Comparison of ENCODE assay signal across 8 cellular contexts in genomic region chr7:140230862-140231778, GRCh38. TPM values are rescaled to one million over a fixed set of nuclear protein-coding genes. Genes with fewer than 3 reads are reported as not detected.
DNase-seq lines count a peak whose midpoint lies in the region; ATAC-seq and TF ChIP-seq lines count a peak whose summit lies in the region.

No MANE protein-coding gene starts in this region.

- intact Hi-C loops in activated CD4-positive, alpha-beta T cell treated with anti-CD3 and anti-CD28 coated beads, Interleukin-2, amount 10 ng/mL, durations not matched to agents 24 days and 14 days (cut with micrococcal nuclease), result loop anchor here (1.0 to 5.0 kb wide), 7 partner anchors 19 to 874 kb away; partner anchors contain the start of genes LUC7L2 and MKRN1
- intact Hi-C loops in dendritic cell treated with granulocyte-macrophage colony-stimulating factor and Interleukin-4, amounts not matched to agents 40 ng/mL and 50 ng/mL, for 4 days (cut with micrococcal nuclease), result loop anchor here (1.0 to 5.0 kb wide), 5 partner anchors 20 to 86 kb away; no protein-coding TSS in a partner anchor
- intact Hi-C loops in lower leg skin (cut with DNase I; ENCODE audit: low total_unique reads), result no loop called here

- H3K4me1 Mint-ChIP-seq in activated CD4-positive, alpha-beta T cell treated with anti-CD3 and anti-CD28 coated beads, Interleukin-2, amount 10 ng/mL, durations not matched to agents 24 days and 14 days, result peaks cover 33% of the 10 kb centered on the region
- peaks cover 56% of the 10 kb centered on the region for H3K4me1 Mint-ChIP-seq in dendritic cell treated with granulocyte-macrophage colony-stimulating factor and Interleukin-4, amounts not matched to agents 40 ng/mL and 50 ng/mL, for 4 days (ENCODE audit: low read depth)

- H3K36me3 Mint-ChIP-seq in activated CD4-positive, alpha-beta T cell treated with anti-CD3 and anti-CD28 coated beads, Interleukin-2, amount 10 ng/mL, durations not matched to agents 24 days and 14 days (ENCODE audit: low read depth), result peaks cover 2% of the 10 kb centered on the region
- peaks cover 33% of the 10 kb centered on the region for H3K36me3 Mint-ChIP-seq in dendritic cell treated with granulocyte-macrophage colony-stimulating factor and Interleukin-4, amounts not matched to agents 40 ng/mL and 50 ng/mL, for 4 days (ENCODE audit: low read depth)

- TF ChIP-seq CTCF in lower leg skin (IDR thresholded peaks at IDR 0.05), result no peak

- no peaks in the 10 kb centered on the region for H3K27me3 Mint-ChIP-seq in activated CD4-positive, alpha-beta T cell treated with anti-CD3 and anti-CD28 coated beads, Interleukin-2, amount 10 ng/mL, durations not matched to agents 24 days and 14 days
- H3K27me3 Mint-ChIP-seq in dendritic cell treated with granulocyte-macrophage colony-stimulating factor and Interleukin-4, amounts not matched to agents 40 ng/mL and 50 ng/mL, for 4 days, result peaks cover 6% of the 10 kb centered on the region

- no peak for ATAC-seq in GM21423 (IDR thresholded peaks at IDR 0.05; ENCODE audit: unreplicated experiment)

- 1 to 3% methylated on average over 39 to 54 of the region's 60 CpGs for WGBS in lower leg skin, 2 donors

- no peaks in the 10 kb centered on the region for H3K9me3 Mint-ChIP-seq in activated CD4-positive, alpha-beta T cell treated with anti-CD3 and anti-CD28 coated beads, Interleukin-2, amount 10 ng/mL, durations not matched to agents 24 days and 14 days
- no peaks in the 10 kb centered on the region for H3K9me3 Mint-ChIP-seq in dendritic cell treated with granulocyte-macrophage colony-stimulating factor and Interleukin-4, amounts not matched to agents 40 ng/mL and 50 ng/mL, for 4 days

- H3K4me3 ChIP-seq in lower leg skin (ENCODE audit: low read depth, poor library complexity, severe bottlenecking), result peak overlapping the region; percentile 36

- H3K4me3 Mint-ChIP-seq in activated CD4-positive, alpha-beta T cell treated with anti-CD3 and anti-CD28 coated beads, Interleukin-2, amount 10 ng/mL, durations not matched to agents 24 days and 14 days, result peak overlapping the region; percentile 96
- H3K4me3 Mint-ChIP-seq in dendritic cell treated with granulocyte-macrophage colony-stimulating factor and Interleukin-4, amounts not matched to agents 40 ng/mL and 50 ng/mL, for 4 days, result peak overlapping the region; percentile 95

- TF ChIP-seq POLR2A in lower leg skin (IDR thresholded peaks at IDR 0.05), result no peak

- peak; percentile 54 for DNase-seq in EL
- DNase-seq in NCI-H2029 (lab: John Stamatoyannopoulos, UW), result peak; percentile 85
- peak; percentile 86 for DNase-seq in activated CD4-positive, alpha-beta T cell treated with anti-CD3 and anti-CD28 coated beads, Interleukin-2, amount 10 ng/mL, durations not matched to agents 24 days and 14 days
- DNase-seq in lower leg skin (ENCODE audit: low spot score in 2 of 2), result peak; percentile 59 to 93
- DNase-seq in stimulated activated CD4-positive, alpha-beta T cell treated with anti-CD3 and anti-CD28 coated beads, TNF-alpha, amount 100 ng/mL, for 1 hour (ENCODE audit: low read depth in 3 of 3, low spot score in 1 of 3), result peak in 2 of 3 donors; percentile 30 to 39
- no peak for DNase-seq in GM19240 (ENCODE audit: insufficient read length, low spot score)

- H3K27ac Mint-ChIP-seq in activated CD4-positive, alpha-beta T cell treated with anti-CD3 and anti-CD28 coated beads, Interleukin-2, amount 10 ng/mL, durations not matched to agents 24 days and 14 days, result peak overlapping the region; percentile 98
- H3K27ac Mint-ChIP-seq in dendritic cell treated with granulocyte-macrophage colony-stimulating factor and Interleukin-4, amounts not matched to agents 40 ng/mL and 50 ng/mL, for 4 days, result peak overlapping the region; percentile 97

RNA-seq across cellular contexts. Expression of gene KDM7A, which starts 54.3 kb away (rescaled TPM):
- 21.8 and 25.9 TPM in 2 replicates for total RNA-seq in activated CD4-positive, alpha-beta T cell treated with anti-CD3 and anti-CD28 coated beads, Interleukin-2, amount 10 ng/mL, durations not matched to agents 24 days and 14 days
- 10 to 100 TPM; 36.2 to 54.0 (median 46.7) TPM for total RNA-seq in lower leg skin
